Comparison of ENCODE assay signal across 15 cellular contexts in the genomic region with DNA sequence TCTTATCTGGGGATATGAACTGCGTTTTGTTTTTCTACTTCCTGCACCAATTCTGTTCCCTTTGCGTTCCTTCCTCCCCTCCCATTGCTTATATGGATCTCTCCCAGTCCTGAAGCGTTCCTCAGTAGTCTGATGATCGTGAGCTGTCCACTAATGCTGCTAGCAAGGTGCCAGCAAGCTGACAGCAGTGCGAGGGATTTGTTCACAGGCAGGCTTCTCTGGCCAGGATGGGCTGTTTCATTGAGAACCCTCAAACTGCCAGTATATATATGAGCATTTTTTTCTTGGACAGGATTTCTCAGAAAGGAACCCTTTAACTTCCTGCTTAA. TPM values are rescaled to one million over a fixed set of nuclear protein-coding genes. Genes with fewer than 3 reads are reported as not detected.
DNase-seq lines count a peak whose midpoint lies in the region; ATAC-seq and TF ChIP-seq lines count a peak whose summit lies in the region.
"Had no signal": no experiment of that assay in that cellular context is flagged by ENCODE, and none has a peak within 500 bp of the region (broad histone marks: within the 10 kb centered on the region; RNA-seq: fewer than 3 reads in every experiment).

No MANE protein-coding gene starts in this region.

- in situ Hi-C loops in GM13976 (cut with MboI; ENCODE audit: low sequenced_read_pairs, unreplicated experiment), result loop anchor here (25.0 kb wide), 1 partner anchor 672 kb away; no protein-coding TSS in a partner anchor

- DNase-seq in AG10803 (ENCODE audit: low read depth) (peak; percentile 25), GM03348 (ENCODE audit: low spot score) (peak; percentile 18), dermis blood vessel endothelial cell (peak; percentile 8), iris pigment epithelial cell (ENCODE audit: low read depth) (peak; percentile 31), GM13976 (ENCODE audit: low spot score) (no peak), GM10266 (ENCODE audit: extremely low spot score) (no peak), CD1c-positive myeloid dendritic cell (ENCODE audit: extremely low spot score) (no peak)
- DNase-seq: DMS 273 treated with DMSO at 0.1 percent for 48 hours, H9, NCI-H1417 treated with DMSO at 0.1 percent for 48 hours, NCI-H2029 had no signal

- no peak for ATAC-seq in HG03139 (IDR thresholded peaks at IDR 0.05; ENCODE audit: unreplicated experiment)

- TF ChIP-seq CTCF in AG10803 (conservative IDR thresholded peaks at IDR 0.05; ENCODE audit: low read length), result no peak
- no peak for TF ChIP-seq CTCF in GM13976 (IDR thresholded peaks at IDR 0.05; ENCODE audit: borderline replicate concordance, control extremely low read depth, extremely low read depth, insufficient read depth, missing control alignments)
- TF ChIP-seq CTCF in GM10266 (IDR thresholded peaks at IDR 0.05; ENCODE audit: control insufficient read depth, insufficient read depth, low read depth, missing control alignments), result no peak

- no peak overlapping the region for H3K4me3 ChIP-seq in AG10803 (ENCODE audit: low read length)
- H3K4me3 ChIP-seq: BLaER1, SJSA1 had no signal

RNA-seq across cellular contexts. Expression of gene GTF3C3, which starts 40.1 kb away (rescaled TPM):
- 42.9 and 53.5 TPM in 2 replicates for total RNA-seq in dermis blood vessel endothelial cell

RNA-seq across cellular contexts. Expression of gene C2orf66, which starts 49.8 kb away (rescaled TPM):
- under 0.01 and 0.14 TPM in 2 replicates for total RNA-seq in dermis blood vessel endothelial cell
- total RNA-seq: H9, OCI-LY7 had no signal

Comparison
In these comparisons a context has a peak if more than half of its experiments do, and no peak if none do; other contexts are left out.
1. DNase-seq: peak in AG10803 (single experiment), GM03348 (single experiment), dermis blood vessel endothelial cell (single experiment) and iris pigment epithelial cell (single experiment); none in GM13976 (single experiment), GM10266 (single experiment) and CD1c-positive myeloid dendritic cell (single experiment).